In genomic region chr7:27113991-27114866, GRCh38 we compare ENCODE assay signal across 1 cellular context.
A peak's percentile ranks its signal among the peaks of the same experiment; 100 is the strongest.
TF ChIP-seq lines count a peak whose summit lies in the region.

No MANE protein-coding gene starts in this region.

TF ChIP-seq in HEK293, 187 proteins besides CTCF, POLR2A, EP300 and RAD21 (continued from another document):
- TF ChIP-seq PRDM4 (tag by site-specific recombination; IDR thresholded peaks at IDR 0.05) (peak; percentile 97), ZNF658 (tag by site-specific recombination; IDR thresholded peaks at IDR 0.05) (no peak), KLF8 (tag by site-specific recombination; IDR thresholded peaks at IDR 0.05) (peak; percentile 58; the same call in 1 of the 2 replicates), PATZ1 (tag by site-specific recombination; IDR thresholded peaks at IDR 0.05) (peak; percentile 75), ZBTB8A (tag by site-specific recombination; IDR thresholded peaks at IDR 0.05) (peak; percentile 68), ZNF335 (tag by site-specific recombination; conservative IDR thresholded peaks at IDR 0.05) (peak; percentile 38), WT1 (tag by site-specific recombination; IDR thresholded peaks at IDR 0.05) (peak; percentile 84), PRDM10 (tag by site-specific recombination; IDR thresholded peaks at IDR 0.05) (peak; percentile 73), ZNF629 (tag by site-specific recombination; IDR thresholded peaks at IDR 0.05) (peak; percentile 8; the same call in 1 of the 2 replicates), ZEB2 (tag by site-specific recombination; IDR thresholded peaks at IDR 0.05) (0 out of 2 replicates have a peak, but pooled peaks have one; percentile 16)
TF ChIP-seq in HEK293: peak in this region for 17.
